Comparison of ENCODE assay signal across 18 cellular contexts in the genomic region with DNA sequence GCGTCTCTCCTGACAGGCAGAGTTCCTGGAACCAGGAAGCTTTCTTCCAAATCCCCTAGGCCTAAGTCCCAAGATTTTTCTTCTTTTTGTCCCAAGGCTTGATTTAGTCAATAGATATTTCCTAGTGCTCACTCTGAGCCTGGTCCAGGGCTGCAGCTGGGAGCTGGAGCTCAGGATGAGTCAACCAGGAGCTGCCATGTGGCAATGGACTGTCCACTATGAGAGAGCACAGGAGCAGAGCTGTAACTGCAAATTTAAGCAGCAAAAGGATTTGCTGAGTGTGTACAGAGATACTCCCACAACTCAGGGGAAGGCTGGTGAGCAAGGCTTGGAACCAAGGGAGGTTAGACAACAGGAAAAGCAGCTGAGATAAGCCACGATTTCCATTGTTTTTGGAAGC.
DNase-seq lines count a peak whose midpoint lies in the region; ATAC-seq and TF ChIP-seq lines count a peak whose summit lies in the region.
"Had no signal": no experiment of that assay in that cellular context is flagged by ENCODE, and none has a peak within 500 bp of the region (broad histone marks: within the 10 kb centered on the region; RNA-seq: fewer than 3 reads in every experiment).

No MANE protein-coding gene starts in this region.

- H3K36me3 ChIP-seq in left lung (no peaks in the 10 kb centered on the region), aorta (ENCODE audit: control insufficient read depth in 1 of 2, insufficient read depth in 2 of 2, low read length in 1 of 2) (no peaks in the 10 kb centered on the region)
- H3K36me3 ChIP-seq: tibial artery had no signal

- H3K4me3 ChIP-seq in cardiac fibroblast (replicated peaks in 1 of 2; ENCODE audit: low read depth in 2 of 2, low read length in 2 of 2) (no peak overlapping the region), left lung (no peak overlapping the region), aorta (ENCODE audit: low read length in 2 of 2) (no peak overlapping the region)
- H3K4me3 ChIP-seq: body of pancreas, GM12878, tibial artery had no signal

- DNase-seq in Right ventricle myocardium inferior (ENCODE audit: missing footprints) (no peak), cardiac septum (ENCODE audit: low spot score) (no peak), cardiac fibroblast (ENCODE audit: low read depth in 2 of 2) (peak; percentile 82 to 86), left lung (no peak), aorta (peak in 1 of 2 donors; percentile 64), G401 (ENCODE audit: low spot score) (no peak), kidney tubule cell (ENCODE audit: low spot score) (no peak)
- DNase-seq: activated CD4-positive, alpha-beta T cell treated with anti-CD3 and anti-CD28 coated beads, Interleukin-2, amount 50 U/mL, for 48 hours; activated naive CD4-positive, alpha-beta T cell treated with anti-CD3 and anti-CD28 coated beads for 36 hours; CD4-positive, alpha-beta memory T cell; NCI-H1694 treated with DMSO at 0.1 percent for 48 hours; stimulated activated CD4-positive, alpha-beta T cell treated with anti-CD3 and anti-CD28 coated beads, Interleukin-12 subunit alpha, Interleukin-12 subunit beta, amount 100 ng/mL, for 4 hours; tibial artery had no signal

- WGBS in aorta, 2 donors, result 5 to 21% methylated on average over 2 of the region's 2 CpGs

- TF ChIP-seq CTCF in cardiac fibroblast (IDR thresholded peaks at IDR 0.05; ENCODE audit: low read depth, low read length) (no peak), left lung (IDR thresholded peaks at IDR 0.05) (no peak)

- no peaks in the 10 kb centered on the region for H3K9me3 ChIP-seq in left lung
- H3K9me3 ChIP-seq in aorta (ENCODE audit: control insufficient read depth, low read length), result no peaks in the 10 kb centered on the region
- H3K9me3 ChIP-seq: body of pancreas, tibial artery had no signal

- intact Hi-C loops in Right ventricle myocardium inferior (cut with DNase I) (loop anchor here (5.0 kb wide), 1 partner anchor 90 kb away; a partner anchor contains a TSS), cardiac septum (cut with DNase I) (loop anchor here (5.0 kb wide), 1 partner anchor 385 kb away; no protein-coding TSS in a partner anchor), left lung (cut with DNase I) (no loop called here), aorta (cut with DNase I) (no loop called here)

- H3K27ac ChIP-seq in left lung (no peak overlapping the region), aorta (ENCODE audit: low read depth in 1 of 2, low read length in 2 of 2) (no peak overlapping the region)
- H3K27ac ChIP-seq: body of pancreas, tibial artery had no signal

- in situ Hi-C loops in G401 (cut with HindIII; ENCODE audit: low sequenced_read_pairs), result no loop called here

- no peaks in the 10 kb centered on the region for H3K27me3 ChIP-seq in left lung
- H3K27me3 ChIP-seq in aorta (ENCODE audit: control insufficient read depth in 1 of 2, insufficient read depth in 2 of 2, low read length in 1 of 2), result no peaks in the 10 kb centered on the region
- H3K27me3 ChIP-seq: body of pancreas, tibial artery had no signal

- ATAC-seq in Right ventricle myocardium inferior, result peak; percentile 58
- peak; percentile 59 for ATAC-seq in left lung
- peak; percentile 64 for ATAC-seq in aorta (ENCODE audit: low FRiP score)
- ATAC-seq in HG02973 (IDR thresholded peaks at IDR 0.05; ENCODE audit: unreplicated experiment), result no peak
- ATAC-seq: body of pancreas; esophagus mucosa; GM12878; stimulated activated effector memory CD8-positive, alpha-beta T cell treated with anti-CD3 and anti-CD28 coated beads, Interleukin-12 subunit alpha, Interleukin-12 subunit beta, amount 100 ng/mL, for 72 hours had no signal

- H3K4me1 ChIP-seq in left lung (no peaks in the 10 kb centered on the region), aorta (ENCODE audit: control insufficient read depth in 1 of 2, insufficient read depth in 2 of 2, low read length in 2 of 2) (peaks cover 0 to 4% of the 10 kb centered on the region in 2 donors)
- H3K4me1 ChIP-seq: body of pancreas had no signal

Comparison
In these comparisons a context has a peak if more than half of its experiments do, and no peak if none do; other contexts are left out.
1. DNase-seq: peak in cardiac fibroblast (2 of 2); none in Right ventricle myocardium inferior (single experiment), cardiac septum (single experiment), left lung (0 of 2), G401 (single experiment) and kidney tubule cell (single experiment).
2. intact Hi-C loops: an anchor here in Right ventricle myocardium inferior (5.0 kb wide) and cardiac septum (5.0 kb wide); none called in left lung and aorta.